In genomic region chr12:105329926-105330282, GRCh38 we compare ENCODE assay signal across 8 cellular contexts. TPM values are rescaled to one million over a fixed set of nuclear protein-coding genes. Genes with fewer than 3 reads are reported as not detected.
DNase-seq lines count a peak whose midpoint lies in the region; ATAC-seq lines count a peak whose summit lies in the region.

No MANE protein-coding gene starts in this region.

- H3K4me3 ChIP-seq in adipocyte (ENCODE audit: low read length) (peak overlapping the region; percentile 81), mononuclear cell (ENCODE audit: low read length) (peak overlapping the region; percentile 33)

- ATAC-seq in GM19328 (IDR thresholded peaks at IDR 0.05; ENCODE audit: unreplicated experiment) (peak; percentile 2), HG03108 (IDR thresholded peaks at IDR 0.05; ENCODE audit: unreplicated experiment) (peak; percentile 1)

- H3K4me1 ChIP-seq in adipocyte (ENCODE audit: control insufficient read depth, insufficient read depth, low read length): peaks cover 38% of the 10 kb centered on the region
- H3K4me1 ChIP-seq in mononuclear cell (ENCODE audit: insufficient read depth, low read length): peaks cover 36% of the 10 kb centered on the region

- no peaks in the 10 kb centered on the region for H3K9me3 ChIP-seq in adipocyte (ENCODE audit: control insufficient read depth, low read length)
- H3K9me3 ChIP-seq in mononuclear cell (ENCODE audit: low read depth, low read length): no peaks in the 10 kb centered on the region

- no peaks in the 10 kb centered on the region for H3K36me3 ChIP-seq in adipocyte (ENCODE audit: control insufficient read depth, insufficient read depth, low read length, severe bottlenecking)

- H3K9ac ChIP-seq in adipocyte (ENCODE audit: low read length): peak overlapping the region; percentile 4

- no peaks in the 10 kb centered on the region for H3K27me3 ChIP-seq in adipocyte (replicated peaks; ENCODE audit: control insufficient read depth, insufficient read depth, low read length)
- H3K27me3 ChIP-seq in mononuclear cell (ENCODE audit: insufficient read depth, low read length): no peaks in the 10 kb centered on the region

- DNase-seq in adipocyte (ENCODE audit: low read depth) (no peak), putamen (ENCODE audit: low spot score) (no peak), NCI-H2107 (lab: John Stamatoyannopoulos, UW) (no peak), NCI-H128 (lab: John Stamatoyannopoulos, UW; ENCODE audit: unreplicated experiment) (no peak), OCI-M1 (lab: John Stamatoyannopoulos, UW) (no peak)

RNA-seq across cellular contexts. Expression of gene C12orf75, which starts 0.6 kb away (rescaled TPM):
- total RNA-seq in mononuclear cell: 39.8 TPM
